ENCODE assay signal across 8 cellular contexts in genomic region chr6:138454976-138455706, GRCh38. TPM values are rescaled to one million over a fixed set of nuclear protein-coding genes. Genes with fewer than 3 reads are reported as not detected.
DNase-seq lines count a peak whose midpoint lies in the region; ATAC-seq and TF ChIP-seq lines count a peak whose summit lies in the region.

No MANE protein-coding gene starts in this region.

- H3K9me2 ChIP-seq in Karpas-422 (replicated peaks; ENCODE audit: insufficient read depth, low read length): no peaks in the 10 kb centered on the region

- DNase-seq in GM12864 (ENCODE audit: low read depth) (peak; percentile 19), activated T-helper 1 cell treated with Interleukin-2 at 50 U/mL for 16 hours (ENCODE audit: low read depth) (peak; percentile 28), mucosa of gallbladder (ENCODE audit: low spot score) (peak; percentile 66), ureter (ENCODE audit: low spot score) (no peak), Karpas-422 (no peak), iPS-NIHi11 (ENCODE audit: low spot score) (no peak), dedifferentiated amniotic fluid mesenchymal stem cell (ENCODE audit: extremely low spot score) (no peak)

- H4K20me1 ChIP-seq in Karpas-422 (ENCODE audit: insufficient read depth, low read depth, low read length): no peaks in the 10 kb centered on the region

- H3K4me2 ChIP-seq in Karpas-422 (ENCODE audit: low read depth, low read length, poor library complexity, severe bottlenecking): no peak overlapping the region

- ATAC-seq in HG03354 (IDR thresholded peaks at IDR 0.05; ENCODE audit: poor library complexity, severe bottlenecking, unreplicated experiment): peak; percentile 31

- H3K9me3 ChIP-seq in Karpas-422 (ENCODE audit: low read length): no peaks in the 10 kb centered on the region

- no peaks in the 10 kb centered on the region for H3K36me3 ChIP-seq in Karpas-422 (ENCODE audit: insufficient read depth, low read length)

- no peaks in the 10 kb centered on the region for H3K79me2 ChIP-seq in Karpas-422 (ENCODE audit: low read length)

- no peak overlapping the region for H3K9ac ChIP-seq in Karpas-422 (ENCODE audit: low read length)

- no peak overlapping the region for H2AFZ ChIP-seq in Karpas-422 (ENCODE audit: low read length)

- peaks cover 6% of the 10 kb centered on the region; the same call in 1 of the 2 replicates for H3K4me1 ChIP-seq in Karpas-422 (ENCODE audit: low read length)

- no peak overlapping the region for H3K27ac ChIP-seq in Karpas-422 (ENCODE audit: low read length)

- TF ChIP-seq CTCF in GM12864 (IDR thresholded peaks at IDR 0.05; ENCODE audit: low read depth, low read length, missing control alignments): no peak

- H3K27me3 ChIP-seq in Karpas-422 (ENCODE audit: low read length): no peaks in the 10 kb centered on the region

- H3K4me3 ChIP-seq in GM12864 (ENCODE audit: low read depth, low read length): no peak overlapping the region
- no peak overlapping the region for H3K4me3 ChIP-seq in Karpas-422 (ENCODE audit: low read length)

RNA-seq across cellular contexts. Expression of gene NHSL1, which starts 44.2 kb away (rescaled TPM):
- total RNA-seq in mucosa of gallbladder (44.3 TPM), ureter (25.1 TPM)
- total RNA-seq in Karpas-422 (2014; rRNA removed; shearing (Covaris generic); ENCODE audit: low replicate concordance): 2.6 and 3.8 TPM in 2 replicates

RNA-seq across cellular contexts. Expression of gene HEBP2, which starts 51.1 kb away (rescaled TPM):
- 93.7 TPM for total RNA-seq in mucosa of gallbladder
- 101 TPM for total RNA-seq in ureter
- 41.9 and 49.9 TPM in 2 replicates for total RNA-seq in Karpas-422 (2014; rRNA removed; shearing (Covaris generic); ENCODE audit: low replicate concordance)

Comparison
In these comparisons a context has a peak if more than half of its experiments do, and no peak if none do; other contexts are left out.
1. DNase-seq: peak in GM12864 (single experiment), activated T-helper 1 cell treated with Interleukin-2 at 50 U/mL for 16 hours (single experiment) and mucosa of gallbladder (single experiment); none in ureter (single experiment), Karpas-422 (single experiment), iPS-NIHi11 (single experiment) and dedifferentiated amniotic fluid mesenchymal stem cell (single experiment).